In genomic region chr19:7355871-7356270, GRCh38 we compare ENCODE assay signal across 12 cellular contexts.
"Had no signal": no experiment of that assay in that cellular context is flagged by ENCODE, and none has a peak within 500 bp of the region (broad histone marks: within the 10 kb centered on the region; RNA-seq: fewer than 3 reads in every experiment).

No MANE protein-coding gene starts in this region.

- DNase-seq: activated CD4-positive, alpha-beta T cell treated with anti-CD3 and anti-CD28 coated beads, Interleukin-2, amount 50 U/mL, for 1 hour; activated naive CD4-positive, alpha-beta T cell treated with anti-CD3 and anti-CD28 coated beads, Interleukin-2, amount 50 U/mL, for 16 hours; activated T-cell treated with anti-CD3 and anti-CD28 coated beads for 4 hours; dorsolateral prefrontal cortex; foreskin keratinocyte; stimulated activated naive CD4-positive, alpha-beta T cell; T-helper 2 cell had no signal

- H3K4me3 Mint-ChIP-seq: activated T-helper 17 cell treated with anti-CD3 and anti-CD28 coated beads, Interleukin-2, amount 50 U/mL, for 72 hours had no signal

- H3K27ac ChIP-seq: foreskin keratinocyte, parathyroid adenoma had no signal

- H3K9ac ChIP-seq: parathyroid adenoma had no signal

- H2AFZ ChIP-seq: parathyroid adenoma had no signal

- H3K27me3 Mint-ChIP-seq: activated T-helper 17 cell treated with anti-CD3 and anti-CD28 coated beads, Interleukin-2, amount 50 U/mL, for 72 hours had no signal

- H3K27me3 ChIP-seq: dorsolateral prefrontal cortex had no signal

- ATAC-seq: activated T-helper 17 cell treated with anti-CD3 and anti-CD28 coated beads, Interleukin-2, amount 50 U/mL, for 72 hours; esophagus mucosa; left lobe of liver had no signal

- H3K4me1 ChIP-seq: foreskin keratinocyte, parathyroid adenoma had no signal

- H3K4me3 ChIP-seq: dorsolateral prefrontal cortex, skin epidermis had no signal
